9 cellular contexts compared by ENCODE assay signal in genomic region chr2:190216829-190217228, GRCh38.
DNase-seq lines count a peak whose midpoint lies in the region; FAIRE-seq and TF ChIP-seq lines count a peak whose summit lies in the region.
"Had no signal": no experiment of that assay in that cellular context is flagged by ENCODE, and none has a peak within 500 bp of the region (broad histone marks: within the 10 kb centered on the region; RNA-seq: fewer than 3 reads in every experiment).

No MANE protein-coding gene starts in this region.

- no peak overlapping the region for H2BK120ac ChIP-seq in neuronal stem cell (ENCODE audit: low read depth, low read length)

- H3K36me3 ChIP-seq in adrenal gland (replicated peaks in 1 of 2): no peaks in the 10 kb centered on the region
- peaks cover under 1 to 27% of the 10 kb centered on the region in 2 donors for H3K36me3 ChIP-seq in neuronal stem cell (replicated peaks in 1 of 2; ENCODE audit: control insufficient read depth in 2 of 2, insufficient read depth in 2 of 2, low read length in 2 of 2)

- FAIRE-seq in RCC 7860 (lab: Jason Lieb, UNC): no peak

- no peak overlapping the region for H3K4ac ChIP-seq in neuronal stem cell (ENCODE audit: low read length)

- DNase-seq in GM03348 (ENCODE audit: low spot score): peak; percentile 9
- DNase-seq in NCI-H1417 (lab: John Stamatoyannopoulos, UW): peak; percentile 41 to 79 (median 43)
- DNase-seq in adrenal gland: peak in 6 of 7 donors; percentile 22 to 50 (median 27)
- peak; percentile 37 for DNase-seq in neuronal stem cell (ENCODE audit: low spot score)
- no peak for DNase-seq in activated CD4-positive, alpha-beta T cell treated with anti-CD3 and anti-CD28 coated beads, Interleukin-2, amount 50 U/mL, for 48 hours
- DNase-seq in effector CD8-positive, alpha-beta T cell (lab: John Stamatoyannopoulos, UW): no peak
- no peak for DNase-seq in mucosa of gallbladder (ENCODE audit: low spot score)
- DNase-seq in RCC 7860 (ENCODE audit: low spot score): no peak
- DNase-seq: stimulated activated CD4-positive, alpha-beta T cell treated with anti-CD3 and anti-CD28 coated beads, Interleukin-12 subunit alpha, Interleukin-12 subunit beta, amount 100 ng/mL, for 4 hours had no signal

- peak overlapping the region; percentile 61 for H2AK5ac ChIP-seq in neuronal stem cell (ENCODE audit: low read depth, low read length)

- no peak overlapping the region for H3K4me2 ChIP-seq in neuronal stem cell (ENCODE audit: insufficient read depth, low read length, poor library complexity, severe bottlenecking)

- no peak overlapping the region for H2AFZ ChIP-seq in neuronal stem cell (ENCODE audit: low read length)

- no peak overlapping the region for H2BK5ac ChIP-seq in neuronal stem cell (ENCODE audit: low read length)

- H3K18ac ChIP-seq in neuronal stem cell (ENCODE audit: low read length): peak overlapping the region; percentile 91

- intact Hi-C loops in adrenal gland (cut with DNase I): no loop called here

- H2BK12ac ChIP-seq in neuronal stem cell (ENCODE audit: low read length): no peak overlapping the region

- H3K4me1 ChIP-seq in adrenal gland (replicated peaks in 1 of 2) (peaks cover 0 to 29% of the 10 kb centered on the region in 2 donors), neuronal stem cell (ENCODE audit: control insufficient read depth in 2 of 2, insufficient read depth in 1 of 2, low read depth in 1 of 2, low read length in 2 of 2) (peaks cover 3 to 38% of the 10 kb centered on the region in 2 donors)

- no peak for TF ChIP-seq POLR2A in adrenal gland (IDR thresholded peaks at IDR 0.05)

- H3K79me1 ChIP-seq in neuronal stem cell (ENCODE audit: low read depth, low read length): no peaks in the 10 kb centered on the region

- no peak overlapping the region for H3K9ac ChIP-seq in neuronal stem cell (ENCODE audit: low read depth, low read length, poor library complexity)

- peak overlapping the region in 1 of 5 donors; percentile 52 for H3K27ac ChIP-seq in adrenal gland
- H3K27ac ChIP-seq in neuronal stem cell (replicated peaks; ENCODE audit: low read length): peak overlapping the region; percentile 88

- H4K8ac ChIP-seq in neuronal stem cell (ENCODE audit: low read depth, low read length): no peak overlapping the region

- no peaks in the 10 kb centered on the region for H3K27me3 ChIP-seq in adrenal gland
- no peaks in the 10 kb centered on the region for H3K27me3 ChIP-seq in neuronal stem cell (ENCODE audit: control insufficient read depth in 3 of 3, insufficient read depth in 3 of 3, low read depth in 1 of 3, low read length in 3 of 3)

- H3K9me3 ChIP-seq in adrenal gland (replicated peaks in 1 of 3) (no peaks in the 10 kb centered on the region), neuronal stem cell (replicated peaks in 1 of 2; ENCODE audit: control insufficient read depth in 2 of 2, insufficient read depth in 1 of 2, low read depth in 1 of 2, low read length in 2 of 2) (no peaks in the 10 kb centered on the region)

- H4K91ac ChIP-seq in neuronal stem cell (ENCODE audit: low read depth, low read length, poor library complexity): no peak overlapping the region

- no peak overlapping the region for H3K14ac ChIP-seq in neuronal stem cell (ENCODE audit: low read length)

- WGBS in adrenal gland, 4 donors: 53 to 69% (median 67%) methylated on average over 2 to 3 of the region's 3 CpGs
- no CpG with 5 or more reads among the region's 3 CpGs for WGBS in neuronal stem cell (ENCODE audit: extremely low coverage in 2 of 2, insufficient read length in 2 of 2, insufficient replicate concordance in 1 of 2), 2 donors

- H3K4me3 ChIP-seq in adrenal gland (no peak overlapping the region), neuronal stem cell (ENCODE audit: low read length in 2 of 2) (no peak overlapping the region)

- H2BK15ac ChIP-seq in neuronal stem cell (ENCODE audit: low read length): no peak overlapping the region

- H3K23ac ChIP-seq in neuronal stem cell (ENCODE audit: low read depth, low read length, poor library complexity): no peak overlapping the region

- no peak for TF ChIP-seq CTCF in adrenal gland (IDR thresholded peaks at IDR 0.05)

Comparison
In these comparisons a context has a peak if more than half of its experiments do, and no peak if none do; other contexts are left out.
1. DNase-seq: peak in GM03348 (single experiment), NCI-H1417 (3 of 3), adrenal gland (6 of 7) and neuronal stem cell (single experiment); none in activated CD4-positive, alpha-beta T cell treated with anti-CD3 and anti-CD28 coated beads, Interleukin-2, amount 50 U/mL, for 48 hours (0 of 2), effector CD8-positive, alpha-beta T cell (single experiment), mucosa of gallbladder (single experiment) and RCC 7860 (single experiment).